In genomic region chr1:85463666-85464496, GRCh38 we compare ENCODE assay signal across 9 cellular contexts. TPM values are rescaled to one million over a fixed set of nuclear protein-coding genes. Genes with fewer than 3 reads are reported as not detected.
DNase-seq lines count a peak whose midpoint lies in the region; ATAC-seq, FAIRE-seq and TF ChIP-seq lines count a peak whose summit lies in the region.
"Had no signal": no experiment of that assay in that cellular context is flagged by ENCODE, and none has a peak within 500 bp of the region (broad histone marks: within the 10 kb centered on the region; RNA-seq: fewer than 3 reads in every experiment).

No MANE protein-coding gene starts in this region.

- peak; percentile 32 for TF ChIP-seq CTCF in HepG2 (CRISPR knock-in tag; IDR thresholded peaks at IDR 0.05)
- TF ChIP-seq CTCF in thyroid gland (IDR thresholded peaks at IDR 0.05) = no peak

- CTCF ChIA-PET in HepG2 (lab: Yijun Ruan, JAX; ENCODE audit: low intra/inter-chr PET ratio, low total read pairs) = no interaction called here

- ATAC-seq in HepG2 = peak; percentile 36
- ATAC-seq in GM18519 (IDR thresholded peaks at IDR 0.05; ENCODE audit: low FRiP score, unreplicated experiment) = no peak
- no peak for ATAC-seq in GM19351 (IDR thresholded peaks at IDR 0.05; ENCODE audit: unreplicated experiment)

- H3K27ac ChIP-seq in HepG2 (ENCODE audit: extremely low read length, insufficient read depth, low read length) = peak overlapping the region; percentile 83
- peak overlapping the region; percentile 43 to 87 (median 85) for H3K27ac ChIP-seq in thyroid gland

- intact Hi-C loops in HepG2 (cut with micrococcal nuclease; ENCODE audit: unreplicated experiment) = loop anchor here (1.0 to 10.0 kb wide), 4 partner anchors 49 to 137 kb away; partner anchors contain the start of gene CCN1
- intact Hi-C loops in thyroid gland (cut with DNase I) = loop anchor here (10.0 kb wide), 1 partner anchor 129 kb away; no protein-coding TSS in a partner anchor

- under 1% methylated on average over 9 of the region's 26 CpGs for WGBS in HepG2 (ENCODE audit: low lambda C conversion rate)
- 4 to 9% methylated on average over 15 to 26 of the region's 26 CpGs for WGBS in thyroid gland, 2 donors

- H3K4me3 ChIP-seq in HepG2 (replicated peaks in 1 of 3; ENCODE audit: insufficient read depth in 1 of 3, low read depth in 2 of 3, low read length in 3 of 3) = peak overlapping the region; percentile 89 to 93 (median 93)
- peak overlapping the region; percentile 68 to 87 (median 73) for H3K4me3 ChIP-seq in thyroid gland (replicated peaks in 1 of 3)

- in situ Hi-C loops in HepG2 (cut with HindIII; ENCODE audit: extremely low pct_ligation_motif_present, low pct_unique_long_range_greater_than_20kb) = loop anchor here (10.0 kb wide), 1 partner anchor 139 kb away; no protein-coding TSS in a partner anchor

- H3K9ac ChIP-seq in HepG2 (ENCODE audit: insufficient read depth, low read depth, low read length) = peak overlapping the region; percentile 84

- H2AFZ ChIP-seq in HepG2 (ENCODE audit: low read length) = no peak overlapping the region

- H3K79me2 ChIP-seq in HepG2 (ENCODE audit: insufficient read depth, low read length) = peaks cover 57% of the 10 kb centered on the region

- BruUV-seq in HepG2 (replicated peaks; lab: Mats Ljungman, UMichigan) = no TSS peak

- H3K36me3 ChIP-seq in HepG2 (replicated peaks in 1 of 2; ENCODE audit: control insufficient read depth in 1 of 2, insufficient read depth in 2 of 2, low read length in 2 of 2) (no peaks in the 10 kb centered on the region), thyroid gland (no peaks in the 10 kb centered on the region)

- FAIRE-seq in HepG2 (lab: Jason Lieb, UNC) = no peak

- POLR2A ChIA-PET in HepG2 (lab: Yijun Ruan, JAX) = interaction anchor here (0.9 to 2.2 kb wide), 4 partner anchors 39 to 187 kb away, joined by 3 to 6 read pairs (median 4); partner anchors contain the start of gene BCL10

- peak overlapping the region; percentile 82 for H3K4me2 ChIP-seq in HepG2 (ENCODE audit: low read depth, low read length)

- H4K20me1 ChIP-seq in HepG2 (ENCODE audit: insufficient read depth, low read length) = peaks cover 6% of the 10 kb centered on the region; the same call in 1 of the 2 replicates

- TF ChIP-seq POLR2A in HepG2 (IDR thresholded peaks at IDR 0.05; ENCODE audit: insufficient read depth in 1 of 2, low read depth in 2 of 2, low read length in 2 of 2) (no peak), thyroid gland (IDR thresholded peaks at IDR 0.05) (no peak)

- DNase-seq in NCI-H2196 (lab: John Stamatoyannopoulos, UW; ENCODE audit: unreplicated experiment) (peak; percentile 5), NCI-H2196 treated with DMSO at 0.1 percent for 48 hours (lab: John Stamatoyannopoulos, UW; ENCODE audit: unreplicated experiment) (no peak), NCI-H2171 (lab: John Stamatoyannopoulos, UW) (peak; percentile 31), cerebellum (ENCODE audit: low spot score) (peak; percentile 66), HepG2 (ENCODE audit: low spot score) (peak; percentile 4), thyroid gland (peak; percentile 19 to 20)
- DNase-seq: DND-41 had no signal

- no peak for TF ChIP-seq RAD21 in HepG2 (CRISPR knock-in tag; IDR thresholded peaks at IDR 0.05)

- H3K4me1 ChIP-seq in HepG2 (ENCODE audit: insufficient read depth, low read length) = peaks cover 56% of the 10 kb centered on the region
- H3K4me1 ChIP-seq in thyroid gland = peaks cover 16 to 19% of the 10 kb centered on the region in 2 donors

- no peaks in the 10 kb centered on the region for H3K9me3 ChIP-seq in HepG2 (ENCODE audit: low read length)
- no peaks in the 10 kb centered on the region for H3K9me3 ChIP-seq in thyroid gland

- no peaks in the 10 kb centered on the region; a peak in 2 of 5 replicates for H3K27me3 ChIP-seq in HepG2 (ENCODE audit: control insufficient read depth in 1 of 2, insufficient read depth in 2 of 2, low read length in 2 of 2)
- no peaks in the 10 kb centered on the region for H3K27me3 ChIP-seq in thyroid gland

- TF ChIP-seq EP300 in HepG2 (IDR thresholded peaks at IDR 0.05; ENCODE audit: low read depth in 2 of 2, low read length in 2 of 2) (no peak), HepG2 (CRISPR knock-in tag; IDR thresholded peaks at IDR 0.05; ENCODE audit: borderline replicate concordance) (no peak)

TF ChIP-seq in HepG2, 621 proteins besides CTCF, POLR2A, EP300 and RAD21 (continues in another document):
- TF ChIP-seq CENPT (CRISPR knock-in tag; IDR thresholded peaks at IDR 0.05; ENCODE audit: low read depth) (no peak), DMTF1 (CRISPR knock-in tag; IDR thresholded peaks at IDR 0.05) (no peak), FOXK2 (IDR thresholded peaks at IDR 0.05) (no peak), SOX5 (CRISPR knock-in tag; IDR thresholded peaks at IDR 0.05; ENCODE audit: borderline replicate concordance) (no peak), ZBTB34 (CRISPR knock-in tag; IDR thresholded peaks at IDR 0.05) (no peak), ZNF614 (CRISPR knock-in tag; IDR thresholded peaks at IDR 0.05; ENCODE audit: borderline replicate concordance) (no peak), KMT2B (CRISPR knock-in tag; IDR thresholded peaks at IDR 0.05) (peak; percentile 13; the same call in 1 of the 2 replicates), BRD4 (CRISPR knock-in tag; IDR thresholded peaks at IDR 0.05) (0 out of 2 replicates have a peak, but pooled peaks have one; percentile 8), SUZ12 (IDR thresholded peaks at IDR 0.05; ENCODE audit: low read depth, low read length) (no peak), ZSCAN21 (CRISPR knock-in tag; IDR thresholded peaks at IDR 0.05; ENCODE audit: borderline replicate concordance) (no peak), TBP (CRISPR knock-in tag; IDR thresholded peaks at IDR 0.05) (no peak), ZNF704 (CRISPR knock-in tag; IDR thresholded peaks at IDR 0.05; ENCODE audit: borderline replicate concordance) (no peak), PHF20 (CRISPR knock-in tag; IDR thresholded peaks at IDR 0.05) (no peak)

RNA-seq across cellular contexts. Expression of gene DDAH1, which starts 1.1 kb away (rescaled TPM):
- 79.0 TPM for total RNA-seq in cerebellum
- 39.7 and 50.2 TPM in 2 replicates for total RNA-seq in HepG2 (2016; rRNA removed; fragmentation: Illumina TruSeq; extraction: Trizol)
- 4.1 and 5.5 TPM in 2 replicates for total RNA-seq in HepG2 (2016; cell fraction: cytosol; rRNA removed; fragmentation: Illumina TruSeq; extraction: Trizol; ENCODE audit: low read depth)
- total RNA-seq in HepG2 (2016; cell fraction: insoluble cytoplasmic fraction; rRNA removed; fragmentation: Illumina TruSeq; extraction: Trizol) = 38.6 and 48.4 TPM in 2 replicates
- total RNA-seq in HepG2 (2016; cell fraction: membrane; rRNA removed; fragmentation: Illumina TruSeq; extraction: Trizol) = 23.5 and 24.8 TPM in 2 replicates
- 20.4 and 23.7 TPM in 2 replicates for total RNA-seq in HepG2 (2016; cell fraction: nucleus; rRNA removed; fragmentation: Illumina TruSeq; extraction: Trizol)
- 43.4 and 64.4 TPM in 2 replicates for polyA plus RNA-seq in HepG2 (2011; rRNA removed)
- 29.4 and 40.2 TPM in 2 replicates for polyA plus RNA-seq in HepG2 (2011; cell fraction: cytosol; rRNA removed)
- polyA plus RNA-seq in HepG2 (2011; cell fraction: nucleus; rRNA removed) = 12.2 and 12.7 TPM in 2 replicates
- polyA plus RNA-seq in HepG2 (2012) = 25.2 and 41.5 TPM in 2 replicates
- 3.3 TPM in 2 replicates for polyA plus RNA-seq in HepG2 (2016; cell fraction: cytosol; fragmentation: Illumina TruSeq; extraction: Trizol; ENCODE audit: low read depth)
- 63.1 and 64.3 TPM in 2 replicates for polyA plus RNA-seq in HepG2 (2016; cell fraction: insoluble cytoplasmic fraction; fragmentation: Illumina TruSeq; extraction: Trizol; ENCODE audit: low read depth)
- 17.3 and 18.8 TPM in 2 replicates for polyA plus RNA-seq in HepG2 (2016; cell fraction: membrane; fragmentation: Illumina TruSeq; extraction: Trizol; ENCODE audit: low read depth)
- polyA plus RNA-seq in HepG2 (2016; cell fraction: nucleus; fragmentation: Illumina TruSeq; extraction: Trizol; ENCODE audit: insufficient read depth, low read depth) = 29.0 TPM in 2 replicates
- 12.5 and 50.8 TPM in 2 replicates for polyA minus RNA-seq in HepG2 (2011; rRNA and poly(A)+ RNA removed; ENCODE audit: low replicate concordance)
- 32.4 and 32.9 TPM in 2 replicates for polyA minus RNA-seq in HepG2 (2011; cell fraction: cytosol; rRNA and poly(A)+ RNA removed)
- polyA minus RNA-seq in HepG2 (2011; cell fraction: nucleus; rRNA and poly(A)+ RNA removed) = 29.5 and 32.7 TPM in 2 replicates
- 10 to 100 TPM; 17.5 to 64.2 (median 40.0) TPM for total RNA-seq in thyroid gland
